Comparison of ENCODE assay signal across 8 cellular contexts in genomic region chr2:15159751-15160177, GRCh38.
DNase-seq lines count a peak whose midpoint lies in the region; ATAC-seq, FAIRE-seq and TF ChIP-seq lines count a peak whose summit lies in the region.

No MANE protein-coding gene starts in this region.

- no peak overlapping the region for H3K27ac ChIP-seq in colonic mucosa

- peak; percentile 96 for FAIRE-seq in D721Med (lab: Jason Lieb, UNC)

- no peak overlapping the region for H3K27ac Mint-ChIP-seq in nephron

- no peaks in the 10 kb centered on the region for H3K4me1 ChIP-seq in colonic mucosa

- H3K4me3 ChIP-seq in colonic mucosa = no peak overlapping the region

- no peaks in the 10 kb centered on the region for H3K9me3 ChIP-seq in colonic mucosa

- H3K9ac ChIP-seq in colonic mucosa (ENCODE audit: low read depth in 2 of 2, low read length in 2 of 2) = no peak overlapping the region

- peak; percentile 85 for TF ChIP-seq CTCF in D721Med (IDR thresholded peaks at IDR 0.05; ENCODE audit: insufficient read depth, missing control alignments)
- no peak for TF ChIP-seq CTCF in colonic mucosa (IDR thresholded peaks at IDR 0.05)
- peak; percentile 19 to 42 (median 21) for TF ChIP-seq CTCF in nephron (IDR thresholded peaks at IDR 0.05; ENCODE audit: unreplicated experiment in 3 of 3)

- H3K27me3 Mint-ChIP-seq in nephron (ENCODE audit: low read depth) = no peaks in the 10 kb centered on the region

- DNase-seq in D721Med (ENCODE audit: insufficient read length, low spot score) (peak; percentile 53), HCEC 1CT (peak; percentile 56), NCI-H774 (lab: John Stamatoyannopoulos, UW) (peak; percentile 35), colonic mucosa (peak; percentile 24)

- no peaks in the 10 kb centered on the region for H3K36me3 ChIP-seq in colonic mucosa

- H3K27me3 ChIP-seq in colonic mucosa = no peaks in the 10 kb centered on the region

- ATAC-seq in HG03097 (IDR thresholded peaks at IDR 0.05; ENCODE audit: low FRiP score, unreplicated experiment) (no peak), HG02610 (IDR thresholded peaks at IDR 0.05; ENCODE audit: unreplicated experiment) (no peak), GM21737 (IDR thresholded peaks at IDR 0.05; ENCODE audit: unreplicated experiment) (no peak)

- intact Hi-C loops in colonic mucosa (cut with DNase I) = no loop called here

- no peaks in the 10 kb centered on the region for H3K9me3 Mint-ChIP-seq in nephron

- H3K36me3 Mint-ChIP-seq in nephron (ENCODE audit: low read depth) = no peaks in the 10 kb centered on the region

- peaks cover 8% of the 10 kb centered on the region for H3K4me1 Mint-ChIP-seq in nephron

- H3K4me3 Mint-ChIP-seq in nephron = no peak overlapping the region
